In the genomic region with DNA sequence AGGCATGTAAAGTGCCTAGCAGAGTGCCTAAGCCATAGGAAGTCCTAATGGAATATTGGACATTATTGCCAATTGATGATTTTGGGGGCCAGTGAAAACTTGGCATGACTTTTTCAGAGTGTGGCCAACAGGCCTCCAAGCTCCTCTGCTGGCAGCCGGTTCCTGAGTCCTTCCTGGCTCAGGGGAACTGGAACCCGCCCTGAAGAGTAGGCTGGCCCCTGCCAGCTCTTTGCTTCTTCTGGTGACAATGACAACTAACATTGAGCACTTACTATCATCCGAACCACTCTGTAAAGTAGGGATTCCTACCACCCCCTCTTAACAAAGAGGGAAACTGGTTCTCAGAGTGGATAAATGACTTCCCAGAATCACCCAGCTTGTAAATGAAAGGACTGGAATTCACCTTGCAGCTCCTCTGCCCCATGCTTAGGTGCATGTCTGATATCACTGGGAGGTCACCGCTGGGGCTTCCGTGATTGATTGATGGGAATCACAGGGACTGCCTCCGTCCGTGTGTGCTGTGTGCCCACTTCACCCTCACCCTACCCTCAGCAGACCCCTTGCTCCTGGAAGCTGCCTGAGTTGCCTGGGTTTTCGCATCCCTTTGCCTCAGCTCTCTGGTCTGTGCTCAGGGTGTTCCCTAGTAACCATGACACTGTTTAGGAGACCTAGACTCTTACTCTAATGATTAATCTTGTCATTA, we compare ENCODE assay signal across 21 cellular contexts. TPM values are rescaled to one million over a fixed set of nuclear protein-coding genes. Genes with fewer than 3 reads are reported as not detected.
DNase-seq lines count a peak whose midpoint lies in the region; ATAC-seq and TF ChIP-seq lines count a peak whose summit lies in the region.
"Had no signal": no experiment of that assay in that cellular context is flagged by ENCODE, and none has a peak within 500 bp of the region (broad histone marks: within the 10 kb centered on the region; RNA-seq: fewer than 3 reads in every experiment).

No MANE protein-coding gene starts in this region.

- no peaks in the 10 kb centered on the region for H3K36me3 ChIP-seq in GM23338 (ENCODE audit: insufficient read depth)
- no peaks in the 10 kb centered on the region for H3K36me3 ChIP-seq in body of pancreas (replicated peaks in 1 of 2; ENCODE audit: insufficient read depth in 1 of 2, low read depth in 2 of 2)
- no peaks in the 10 kb centered on the region for H3K36me3 ChIP-seq in transverse colon
- H3K36me3 ChIP-seq: sigmoid colon, thyroid gland had no signal

- DNase-seq in GM23338 (ENCODE audit: low spot score): no peak
- no peak for DNase-seq in body of pancreas
- no peak for DNase-seq in left cardiac atrium
- DNase-seq in sciatic nerve (ENCODE audit: low spot score): no peak
- DNase-seq in activated CD4-positive, alpha-beta T cell treated with anti-CD3 and anti-CD28 coated beads, Interleukin-2, amount 10 ng/mL, durations not matched to agents 24 days and 14 days: no peak
- no peak for DNase-seq in GM19238 (ENCODE audit: insufficient read length, low spot score)
- no peak for DNase-seq in posterior cingulate gyrus
- no peak for DNase-seq in transverse colon
- DNase-seq: activated CD4-positive, alpha-beta memory T cell treated with anti-CD3 and anti-CD28 coated beads, Interleukin-2, amount 10 ng/mL, durations not matched to agents 7 days and 5 days; amniotic stem cell; DMS 273 treated with DMSO at 0.1 percent for 48 hours; head of caudate nucleus; NCI-H1105; NCI-H526 treated with DMSO at 0.1 percent for 48 hours; OCI-M1; sigmoid colon; stimulated activated CD4-positive, alpha-beta T cell treated with anti-CD3 and anti-CD28 coated beads, Interleukin-4, amount 100 ng/mL, for 24 hours; thyroid gland had no signal

- H3K4me1 ChIP-seq in GM23338 (ENCODE audit: insufficient read depth): no peaks in the 10 kb centered on the region; the same call in 1 of the 2 replicates
- H3K4me1 ChIP-seq in body of pancreas: no peaks in the 10 kb centered on the region
- H3K4me1 ChIP-seq in transverse colon: no peaks in the 10 kb centered on the region
- H3K4me1 ChIP-seq: sigmoid colon, thyroid gland had no signal

- in situ Hi-C loops in transverse colon (cut with MboI; ENCODE audit: low pct_ligation_motif_present in 1 of 4, low pct_unique_long_range_greater_than_20kb in 1 of 4, low sequenced_read_pairs in 3 of 4): no loop called here

- no peak overlapping the region for H3K4me3 Mint-ChIP-seq in GM23338
- H3K4me3 Mint-ChIP-seq in activated CD4-positive, alpha-beta T cell treated with anti-CD3 and anti-CD28 coated beads, Interleukin-2, amount 10 ng/mL, durations not matched to agents 24 days and 14 days: no peak overlapping the region
- H3K4me3 Mint-ChIP-seq: activated CD4-positive, alpha-beta memory T cell treated with anti-CD3 and anti-CD28 coated beads, Interleukin-2, amount 10 ng/mL, durations not matched to agents 7 days and 5 days; mesothelial cell of epicardium had no signal

- no peak; the same call in 2 of the 3 replicates for ATAC-seq in GM23338
- peak; percentile 38 for ATAC-seq in body of pancreas
- peak; percentile 36 to 55 for ATAC-seq in left cardiac atrium
- ATAC-seq in sciatic nerve: peak; percentile 25

- no peaks in the 10 kb centered on the region; the same call in none of the 3 replicates for H3K4me1 Mint-ChIP-seq in GM23338
- no peaks in the 10 kb centered on the region for H3K4me1 Mint-ChIP-seq in activated CD4-positive, alpha-beta T cell treated with anti-CD3 and anti-CD28 coated beads, Interleukin-2, amount 10 ng/mL, durations not matched to agents 24 days and 14 days
- H3K4me1 Mint-ChIP-seq: activated CD4-positive, alpha-beta memory T cell treated with anti-CD3 and anti-CD28 coated beads, Interleukin-2, amount 10 ng/mL, durations not matched to agents 7 days and 5 days had no signal

- H3K27ac ChIP-seq in GM23338 (ENCODE audit: low read depth): no peak overlapping the region
- H3K27ac ChIP-seq in body of pancreas: peak overlapping the region in 2 of 4 donors; percentile 41 to 52
- no peak overlapping the region for H3K27ac ChIP-seq in transverse colon
- H3K27ac ChIP-seq: KMS-11, thyroid gland had no signal

- peak overlapping the region; percentile 52; the same call in 1 of the 2 replicates for H2AFZ ChIP-seq in GM23338

- no peaks in the 10 kb centered on the region for H3F3A ChIP-seq in GM23338 (replicated peaks; ENCODE audit: low read depth)

- H3K27ac Mint-ChIP-seq in GM23338: no peak overlapping the region
- no peak overlapping the region for H3K27ac Mint-ChIP-seq in activated CD4-positive, alpha-beta T cell treated with anti-CD3 and anti-CD28 coated beads, Interleukin-2, amount 10 ng/mL, durations not matched to agents 24 days and 14 days
- H3K27ac Mint-ChIP-seq: activated CD4-positive, alpha-beta memory T cell treated with anti-CD3 and anti-CD28 coated beads, Interleukin-2, amount 10 ng/mL, durations not matched to agents 7 days and 5 days; activated T-helper 2 cell treated with anti-CD3 and anti-CD28 coated beads, Interferon-gamma antibody, Interleukin-2, Interleukin-4, amounts not matched to agents 10 μg/mL and 5 μg/mL and 100 μg/mL, durations not matched to agents 14 hours and 24 hours and 36 hours; mesothelial cell of epicardium had no signal

- H3K27me3 Mint-ChIP-seq in GM23338 (ENCODE audit: insufficient read depth, low read depth, poor library complexity): no peaks in the 10 kb centered on the region
- H3K27me3 Mint-ChIP-seq in activated CD4-positive, alpha-beta T cell treated with anti-CD3 and anti-CD28 coated beads, Interleukin-2, amount 10 ng/mL, durations not matched to agents 24 days and 14 days: peaks cover 15% of the 10 kb centered on the region

- no peaks in the 10 kb centered on the region for H3K9me2 ChIP-seq in GM23338 (ENCODE audit: insufficient read depth)

- no peak for TF ChIP-seq EP300 in transverse colon (IDR thresholded peaks at IDR 0.05; ENCODE audit: low read depth)

- no peaks in the 10 kb centered on the region; the same call in 2 of the 3 replicates for H3K36me3 Mint-ChIP-seq in GM23338 (ENCODE audit: low read depth)
- no peaks in the 10 kb centered on the region for H3K36me3 Mint-ChIP-seq in activated CD4-positive, alpha-beta T cell treated with anti-CD3 and anti-CD28 coated beads, Interleukin-2, amount 10 ng/mL, durations not matched to agents 24 days and 14 days (ENCODE audit: low read depth)

- no peaks in the 10 kb centered on the region for H4K20me1 ChIP-seq in GM23338 (replicated peaks; ENCODE audit: insufficient read depth)

- intact Hi-C loops in body of pancreas (cut with DNase I) (no loop called here), left cardiac atrium (cut with DNase I) (loop anchor here in 1 of 2 donors (5.0 kb wide), 1 partner anchor 37 kb away; no protein-coding TSS in a partner anchor), sciatic nerve (cut with DNase I) (no loop called here), posterior cingulate gyrus (cut with DNase I) (no loop called here), transverse colon (cut with DNase I; ENCODE audit: low total_unique reads) (no loop called here)
- intact Hi-C loops in activated CD4-positive, alpha-beta T cell treated with anti-CD3 and anti-CD28 coated beads, Interleukin-2, amount 10 ng/mL, durations not matched to agents 24 days and 14 days (cut with micrococcal nuclease): no loop called here

- no peak overlapping the region for H3K4me2 ChIP-seq in GM23338
- H3K4me2 ChIP-seq: KMS-11 had no signal

- H3K9me3 ChIP-seq in body of pancreas (no peaks in the 10 kb centered on the region), transverse colon (no peaks in the 10 kb centered on the region)
- H3K9me3 ChIP-seq: sigmoid colon, thyroid gland had no signal

- 52 to 61% methylated on average over 7 to 8 of the region's 8 CpGs for WGBS in body of pancreas, 2 donors
- 86 to 100% methylated on average over 1 to 8 of the region's 8 CpGs for WGBS in transverse colon (ENCODE audit: low coverage in 1 of 2), 2 donors

- TF ChIP-seq POLR2A in body of pancreas (IDR thresholded peaks at IDR 0.05) (no peak), transverse colon (IDR thresholded peaks at IDR 0.05) (no peak)

- no peaks in the 10 kb centered on the region; the same call in 2 of the 3 replicates for H3K9me3 Mint-ChIP-seq in GM23338
- no peaks in the 10 kb centered on the region for H3K9me3 Mint-ChIP-seq in activated CD4-positive, alpha-beta T cell treated with anti-CD3 and anti-CD28 coated beads, Interleukin-2, amount 10 ng/mL, durations not matched to agents 24 days and 14 days
- H3K9me3 Mint-ChIP-seq: activated CD4-positive, alpha-beta memory T cell treated with anti-CD3 and anti-CD28 coated beads, Interleukin-2, amount 10 ng/mL, durations not matched to agents 7 days and 5 days; activated T-helper 2 cell treated with anti-CD3 and anti-CD28 coated beads, Interferon-gamma antibody, Interleukin-2, Interleukin-4, amounts not matched to agents 10 μg/mL and 5 μg/mL and 100 μg/mL, durations not matched to agents 14 hours and 24 hours and 36 hours had no signal

- H3K4me3 ChIP-seq in GM23338 (no peak overlapping the region), body of pancreas (no peak overlapping the region), transverse colon (no peak overlapping the region)
- H3K4me3 ChIP-seq: sigmoid colon, thyroid gland had no signal

- H3K27me3 ChIP-seq in GM23338 (ENCODE audit: insufficient read depth) (no peaks in the 10 kb centered on the region), body of pancreas (no peaks in the 10 kb centered on the region), transverse colon (no peaks in the 10 kb centered on the region)
- H3K27me3 ChIP-seq: sigmoid colon, thyroid gland had no signal

- H3K79me2 ChIP-seq in GM23338 (replicated peaks; ENCODE audit: insufficient read depth): no peaks in the 10 kb centered on the region

- TF ChIP-seq CTCF in GM23338 (conservative IDR thresholded peaks at IDR 0.05; ENCODE audit: low read depth in 2 of 2) (no peak), body of pancreas (IDR thresholded peaks at IDR 0.05) (no peak), transverse colon (IDR thresholded peaks at IDR 0.05) (no peak)

TF ChIP-seq in GM23338, 12 proteins besides CTCF, POLR2A, EP300 and RAD21 (continues in another document):
- TF ChIP-seq ZNF114 (CRISPR knock-in tag; IDR thresholded peaks at IDR 0.05): no peak
- TF ChIP-seq CREB1 (CRISPR knock-in tag; IDR thresholded peaks at IDR 0.05; ENCODE audit: low read depth): no peak
- TF ChIP-seq NANOG (IDR thresholded peaks at IDR 0.05; ENCODE audit: borderline replicate concordance): no peak
- TF ChIP-seq ZNF331 (CRISPR knock-in tag; IDR thresholded peaks at IDR 0.05; ENCODE audit: low read depth): no peak
- TF ChIP-seq EZH2 (IDR thresholded peaks at IDR 0.05; ENCODE audit: low read depth, unreplicated experiment): no peak
- no peak for TF ChIP-seq JUNB (IDR thresholded peaks at IDR 0.05; ENCODE audit: unreplicated experiment)
- TF ChIP-seq STAT1 (IDR thresholded peaks at IDR 0.05; ENCODE audit: unreplicated experiment): no peak

RNA-seq across cellular contexts. Expression of a gene that starts 50.6 kb away (rescaled TPM):
- total RNA-seq in GM23338 (2014; rRNA removed; shearing (Covaris generic)): 0.35 and 0.93 TPM in 2 replicates
- 0.21 and 0.24 TPM in 2 replicates for polyA plus RNA-seq in GM23338 (2016; fragmentation: Nextera tagmentation; extraction: Ambion mirVana)
- total RNA-seq in body of pancreas: 1 to 10 TPM; 5.4 to 6.9 TPM
- total RNA-seq in left cardiac atrium: 10 to 100 TPM; 35.6 to 45.7 TPM
- 25.9 TPM for total RNA-seq in sciatic nerve
- total RNA-seq in activated CD4-positive, alpha-beta T cell treated with anti-CD3 and anti-CD28 coated beads, Interleukin-2, amount 10 ng/mL, durations not matched to agents 24 days and 14 days: not detected in 2 replicates
- 1 to 10 TPM in 1 of 4 donors, under 1 TPM in 2, not detected in 1; 0.80 to 1.3 (median 0.96) TPM for total RNA-seq in transverse colon
- total RNA-seq: activated T-helper 2 cell treated with anti-CD3 and anti-CD28 coated beads, Interferon-gamma antibody, Interleukin-2, Interleukin-4, amounts not matched to agents 10 μg/mL and 5 μg/mL and 100 μg/mL, durations not matched to agents 14 hours and 24 hours and 36 hours had no signal
